1 cellular context compared by ENCODE assay signal in genomic region chr1:44326821-44327465, GRCh38.
TF ChIP-seq lines count a peak whose summit lies in the region.

No MANE protein-coding gene starts in this region.

TF ChIP-seq in IMR-90, 13 proteins besides CTCF, POLR2A, EP300 and RAD21:
- TF ChIP-seq BHLHE40 (IDR thresholded peaks at IDR 0.05; ENCODE audit: low read depth, low read length), result no peak
- TF ChIP-seq NFE2L2 (IDR thresholded peaks at IDR 0.05; ENCODE audit: low read depth, low read length), result no peak
- TF ChIP-seq CEBPB (IDR thresholded peaks at IDR 0.05; ENCODE audit: low read depth, low read length), result no peak
- no peak for TF ChIP-seq USF2 (IDR thresholded peaks at IDR 0.05; ENCODE audit: low read depth, low read length)
- TF ChIP-seq MAZ (IDR thresholded peaks at IDR 0.05; ENCODE audit: borderline replicate concordance, low read depth, low read length), result no peak
- TF ChIP-seq FOS (IDR thresholded peaks at IDR 0.05; ENCODE audit: low read depth, low read length), result no peak
- TF ChIP-seq, protein P1, sequence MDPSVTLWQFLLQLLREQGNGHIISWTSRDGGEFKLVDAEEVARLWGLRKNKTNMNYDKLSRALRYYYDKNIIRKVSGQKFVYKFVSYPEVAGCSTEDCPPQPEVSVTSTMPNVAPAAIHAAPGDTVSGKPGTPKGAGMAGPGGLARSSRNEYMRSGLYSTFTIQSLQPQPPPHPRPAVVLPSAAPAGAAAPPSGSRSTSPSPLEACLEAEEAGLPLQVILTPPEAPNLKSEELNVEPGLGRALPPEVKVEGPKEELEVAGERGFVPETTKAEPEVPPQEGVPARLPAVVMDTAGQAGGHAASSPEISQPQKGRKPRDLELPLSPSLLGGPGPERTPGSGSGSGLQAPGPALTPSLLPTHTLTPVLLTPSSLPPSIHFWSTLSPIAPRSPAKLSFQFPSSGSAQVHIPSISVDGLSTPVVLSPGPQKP (IDR thresholded peaks at IDR 0.05; ENCODE audit: borderline replicate concordance, low read depth, low read length), result no peak
- TF ChIP-seq SMC3 (IDR thresholded peaks at IDR 0.05; ENCODE audit: low read depth, low read length), result no peak
- TF ChIP-seq RFX5 (IDR thresholded peaks at IDR 0.05; ENCODE audit: low read depth, low read length), result no peak
- TF ChIP-seq MXI1 (IDR thresholded peaks at IDR 0.05; ENCODE audit: borderline replicate concordance, low read depth, low read length), result no peak
- no peak for TF ChIP-seq RCOR1 (IDR thresholded peaks at IDR 0.05; ENCODE audit: insufficient replicate concordance, low read length)
- no peak for TF ChIP-seq CHD1 (IDR thresholded peaks at IDR 0.05; ENCODE audit: low read depth, low read length)
- TF ChIP-seq MAFK (IDR thresholded peaks at IDR 0.05; ENCODE audit: low read depth, low read length), result no peak
TF ChIP-seq in IMR-90: peak in this region for 0.
